18 cellular contexts compared by ENCODE assay signal in the genomic region with DNA sequence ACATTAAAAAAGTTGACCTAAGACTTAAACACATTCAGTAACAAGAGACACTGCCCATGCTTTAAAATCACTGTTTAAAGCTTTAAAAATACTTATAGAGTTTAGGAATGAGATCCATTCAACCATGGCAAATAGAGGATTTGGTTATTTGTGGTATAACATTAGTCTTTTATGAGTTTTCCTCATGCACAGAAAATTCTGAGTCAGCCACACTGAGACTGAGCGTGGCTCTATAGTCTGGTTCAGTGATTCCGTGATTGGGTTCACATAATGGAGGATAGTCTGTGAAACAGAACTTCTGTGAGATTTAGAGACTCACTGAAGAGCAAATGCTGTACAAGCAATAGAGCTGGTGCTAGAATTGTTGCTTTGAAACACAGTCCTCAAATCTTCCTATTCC.
DNase-seq lines count a peak whose midpoint lies in the region; ATAC-seq and FAIRE-seq lines count a peak whose summit lies in the region.
"Had no signal": no experiment of that assay in that cellular context is flagged by ENCODE, and none has a peak within 500 bp of the region (broad histone marks: within the 10 kb centered on the region; RNA-seq: fewer than 3 reads in every experiment).

No MANE protein-coding gene starts in this region.

- no peaks in the 10 kb centered on the region for H3K4me1 Mint-ChIP-seq in activated CD8-positive, alpha-beta memory T cell treated with anti-CD3 and anti-CD28 coated beads, Interleukin-2, amount 10 ng/mL, durations not matched to agents 7 days and 5 days
- H3K4me1 Mint-ChIP-seq: CD4-positive, alpha-beta memory T cell had no signal

- no peak overlapping the region for H3K27ac Mint-ChIP-seq in activated CD8-positive, alpha-beta memory T cell treated with anti-CD3 and anti-CD28 coated beads, Interleukin-2, amount 10 ng/mL, durations not matched to agents 7 days and 5 days

- DNase-seq in RCC 7860 (ENCODE audit: low spot score) (no peak), kidney tubule cell (ENCODE audit: low spot score) (peak; percentile 14), renal cortical epithelial cell (ENCODE audit: low read depth) (peak; percentile 28), NCI-H2227 treated with DMSO at 0.1 percent for 48 hours (lab: John Stamatoyannopoulos, UW) (no peak)
- no peak for DNase-seq in activated CD8-positive, alpha-beta memory T cell treated with anti-CD3 and anti-CD28 coated beads, Interleukin-2, amount 10 ng/mL, durations not matched to agents 7 days and 5 days
- DNase-seq: C1 segment of cervical spinal cord; Calu3; CD4-positive, alpha-beta memory T cell; COR-L47; DMS53; DMS79 treated with DMSO at 0.1 percent for 48 hours; GF-D8; H7; HCEC 1CT had no signal

- CTCF ChIA-PET in activated CD8-positive, alpha-beta memory T cell treated with anti-CD3 and anti-CD28 coated beads, Interleukin-2, amount 10 ng/mL, durations not matched to agents 7 days and 5 days (lab: Charles Lee): no interaction called here

- no peaks in the 10 kb centered on the region for H3K36me3 Mint-ChIP-seq in activated CD8-positive, alpha-beta memory T cell treated with anti-CD3 and anti-CD28 coated beads, Interleukin-2, amount 10 ng/mL, durations not matched to agents 7 days and 5 days
- H3K36me3 Mint-ChIP-seq: CD4-positive, alpha-beta memory T cell had no signal

- ATAC-seq in HG02870 (IDR thresholded peaks at IDR 0.05; ENCODE audit: unreplicated experiment): no peak
- ATAC-seq in activated CD8-positive, alpha-beta memory T cell treated with anti-CD3 and anti-CD28 coated beads, Interleukin-2, amount 10 ng/mL, durations not matched to agents 7 days and 5 days: no peak

- H3K4me3 Mint-ChIP-seq in activated CD8-positive, alpha-beta memory T cell treated with anti-CD3 and anti-CD28 coated beads, Interleukin-2, amount 10 ng/mL, durations not matched to agents 7 days and 5 days: no peak overlapping the region
- H3K4me3 Mint-ChIP-seq: CD4-positive, alpha-beta memory T cell had no signal

- FAIRE-seq in RCC 7860 (lab: Jason Lieb, UNC): peak; percentile 81
- FAIRE-seq: GM12891, GM18507, H1 had no signal

- H3K27me3 Mint-ChIP-seq in activated CD8-positive, alpha-beta memory T cell treated with anti-CD3 and anti-CD28 coated beads, Interleukin-2, amount 10 ng/mL, durations not matched to agents 7 days and 5 days: no peaks in the 10 kb centered on the region
- H3K27me3 Mint-ChIP-seq: CD4-positive, alpha-beta memory T cell had no signal

- peaks cover 11% of the 10 kb centered on the region for H3K9me3 Mint-ChIP-seq in activated CD8-positive, alpha-beta memory T cell treated with anti-CD3 and anti-CD28 coated beads, Interleukin-2, amount 10 ng/mL, durations not matched to agents 7 days and 5 days (ENCODE audit: low read depth)

Comparison
In these comparisons a context has a peak if more than half of its experiments do, and no peak if none do; other contexts are left out.
1. DNase-seq: peak in kidney tubule cell (single experiment) and renal cortical epithelial cell (single experiment); none in RCC 7860 (single experiment), activated CD8-positive, alpha-beta memory T cell treated with anti-CD3 and anti-CD28 coated beads, Interleukin-2, amount 10 ng/mL, durations not matched to agents 7 days and 5 days (single experiment) and NCI-H2227 treated with DMSO at 0.1 percent for 48 hours (single experiment).